ENCODE assay signal across 8 cellular contexts in genomic region chr12:62259311-62259992, GRCh38. TPM values are rescaled to one million over a fixed set of nuclear protein-coding genes. Genes with fewer than 3 reads are reported as not detected.
DNase-seq lines count a peak whose midpoint lies in the region; ATAC-seq and TF ChIP-seq lines count a peak whose summit lies in the region.

No MANE protein-coding gene starts in this region.

- peak overlapping the region; percentile 100 for H3K27ac Mint-ChIP-seq in activated CD4-positive, alpha-beta memory T cell treated with anti-CD3 and anti-CD28 coated beads, Interleukin-2, amount 10 ng/mL, durations not matched to agents 7 days and 5 days

- peaks cover 43% of the 10 kb centered on the region for H3K4me1 Mint-ChIP-seq in activated CD4-positive, alpha-beta memory T cell treated with anti-CD3 and anti-CD28 coated beads, Interleukin-2, amount 10 ng/mL, durations not matched to agents 7 days and 5 days

- POLR2A ChIA-PET in activated CD4-positive, alpha-beta memory T cell treated with anti-CD3 and anti-CD28 coated beads, Interleukin-2, amount 10 ng/mL, durations not matched to agents 7 days and 5 days (lab: Charles Lee) = interaction anchor here (0.9 to 2.6 kb wide), 15 partner anchors 8 to 343 kb away, joined by 3 to 38 read pairs (median 4); partner anchors contain the start of gene MON2

- TF ChIP-seq CTCF in heart right ventricle (IDR thresholded peaks at IDR 0.05) = no peak

- peaks cover 41% of the 10 kb centered on the region for H3K36me3 Mint-ChIP-seq in activated CD4-positive, alpha-beta memory T cell treated with anti-CD3 and anti-CD28 coated beads, Interleukin-2, amount 10 ng/mL, durations not matched to agents 7 days and 5 days (ENCODE audit: low read depth)

- no peaks in the 10 kb centered on the region for H3K36me3 ChIP-seq in heart right ventricle

- H3K27ac ChIP-seq in heart right ventricle = peak overlapping the region; percentile 80 to 98 (median 93)

- no peaks in the 10 kb centered on the region for H3K9me3 Mint-ChIP-seq in activated CD4-positive, alpha-beta memory T cell treated with anti-CD3 and anti-CD28 coated beads, Interleukin-2, amount 10 ng/mL, durations not matched to agents 7 days and 5 days

- H3K27me3 Mint-ChIP-seq in activated CD4-positive, alpha-beta memory T cell treated with anti-CD3 and anti-CD28 coated beads, Interleukin-2, amount 10 ng/mL, durations not matched to agents 7 days and 5 days = no peaks in the 10 kb centered on the region

- ATAC-seq in HG02571 (IDR thresholded peaks at IDR 0.05; ENCODE audit: unreplicated experiment) (peak; percentile 21), heart right ventricle (peak; percentile 16 to 68 (median 49)), sciatic nerve (peak; percentile 41)

- DNase-seq in NCI-H2196 treated with DMSO at 0.1 percent for 48 hours (lab: John Stamatoyannopoulos, UW; ENCODE audit: unreplicated experiment) = peak; percentile 70
- no peak for DNase-seq in NCI-H2196 (lab: John Stamatoyannopoulos, UW; ENCODE audit: unreplicated experiment)
- DNase-seq in NCI-H1092 treated with DMSO at 0.1 percent for 48 hours (lab: John Stamatoyannopoulos, UW) = peak; percentile 80
- DNase-seq in activated CD4-positive, alpha-beta memory T cell treated with anti-CD3 and anti-CD28 coated beads, Interleukin-2, amount 10 ng/mL, durations not matched to agents 7 days and 5 days = no peak
- no peak for DNase-seq in heart right ventricle
- DNase-seq in sciatic nerve (ENCODE audit: low spot score) = no peak
- DNase-seq in cerebellar cortex (ENCODE audit: low spot score) = no peak

- intact Hi-C loops in heart right ventricle (cut with DNase I) (no loop called here), sciatic nerve (cut with DNase I) (no loop called here)

- peaks cover 0 to 68% (median 41%) of the 10 kb centered on the region in 9 donors for H3K4me1 ChIP-seq in heart right ventricle

- no peaks in the 10 kb centered on the region for H3K27me3 ChIP-seq in heart right ventricle

- CTCF ChIA-PET in activated CD4-positive, alpha-beta memory T cell treated with anti-CD3 and anti-CD28 coated beads, Interleukin-2, amount 10 ng/mL, durations not matched to agents 7 days and 5 days (lab: Charles Lee) = interaction anchor here (0.9 to 1.8 kb wide), 8 partner anchors 8 to 381 kb away, joined by 3 to 17 read pairs (median 3); no protein-coding TSS in a partner anchor

- 2% methylated on average over 20 of the region's 20 CpGs for WGBS in heart right ventricle, 2 donors

- peak overlapping the region; percentile 72 to 99 (median 92) for H3K4me3 ChIP-seq in heart right ventricle

- H3K9me3 ChIP-seq in heart right ventricle = no peaks in the 10 kb centered on the region

- peak overlapping the region; percentile 95 for H3K4me3 Mint-ChIP-seq in activated CD4-positive, alpha-beta memory T cell treated with anti-CD3 and anti-CD28 coated beads, Interleukin-2, amount 10 ng/mL, durations not matched to agents 7 days and 5 days

RNA-seq across cellular contexts. Expression of gene USP15, which starts 0.8 kb away (rescaled TPM):
- total RNA-seq in activated CD4-positive, alpha-beta memory T cell treated with anti-CD3 and anti-CD28 coated beads, Interleukin-2, amount 10 ng/mL, durations not matched to agents 7 days and 5 days = 100 to 1,000 TPM; 134 to 161 TPM
- 10 to 100 TPM; 52.5 to 76.0 (median 63.9) TPM for total RNA-seq in heart right ventricle
- 10 to 100 TPM; 26.7 to 60.0 TPM for polyA plus RNA-seq in heart right ventricle
- total RNA-seq in sciatic nerve = 81.4 TPM

Comparison
In these comparisons a context has a peak if more than half of its experiments do, and no peak if none do; other contexts are left out.
1. DNase-seq: peak in NCI-H2196 treated with DMSO at 0.1 percent for 48 hours (single experiment) and NCI-H1092 treated with DMSO at 0.1 percent for 48 hours (single experiment); none in NCI-H2196 (single experiment), activated CD4-positive, alpha-beta memory T cell treated with anti-CD3 and anti-CD28 coated beads, Interleukin-2, amount 10 ng/mL, durations not matched to agents 7 days and 5 days (single experiment), heart right ventricle (0 of 2), sciatic nerve (single experiment) and cerebellar cortex (single experiment).
2. Peak in every context shown above with its lines, with median percentiles within 50 percentile points of each other: ATAC-seq.